ENCODE assay signal across 10 cellular contexts in the genomic region with DNA sequence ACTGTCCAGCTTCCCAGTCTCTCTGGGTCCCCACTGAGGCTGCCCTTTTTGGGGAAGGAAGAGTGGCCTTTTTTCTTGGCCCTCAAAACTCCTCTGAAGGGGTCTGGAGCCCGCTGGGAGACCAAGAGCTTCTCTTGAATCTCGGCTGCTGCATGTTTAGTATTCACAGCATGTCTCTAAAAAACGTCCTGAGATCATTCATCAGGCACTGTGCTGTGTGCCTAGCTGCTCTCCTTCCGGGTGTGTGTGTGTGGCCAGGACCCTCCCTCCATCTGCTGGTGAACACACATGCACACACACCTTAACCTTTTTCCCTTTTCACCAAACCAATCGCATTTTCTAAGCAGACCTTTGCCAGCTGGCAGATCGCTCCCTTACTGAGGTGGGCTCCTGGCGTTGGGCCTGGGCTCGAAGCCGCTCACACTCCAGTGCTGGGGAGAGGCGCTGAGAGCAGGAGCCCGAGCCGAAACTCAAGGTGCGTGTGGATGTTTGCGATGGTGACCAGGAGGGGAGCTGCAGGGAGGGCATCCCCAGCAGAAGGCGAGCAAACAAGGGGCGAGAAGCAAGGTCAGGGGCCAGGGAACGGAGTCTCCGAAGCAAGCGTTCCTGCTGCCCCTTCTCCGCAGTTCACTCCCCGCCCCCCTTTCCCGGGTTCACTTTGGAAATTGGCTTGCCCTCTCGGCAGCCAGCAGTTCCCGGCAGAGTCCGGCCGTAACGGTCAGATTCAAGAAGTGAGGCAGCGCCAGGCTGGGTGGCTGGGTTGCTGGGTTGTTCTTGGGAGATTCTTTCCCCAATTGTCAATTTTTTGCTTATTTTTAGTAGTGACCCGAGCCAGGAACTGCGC. TPM values are rescaled to one million over a fixed set of nuclear protein-coding genes. Genes with fewer than 3 reads are reported as not detected.
A peak's percentile ranks its signal among the peaks of the same experiment; 100 is the strongest.
DNase-seq lines count a peak whose midpoint lies in the region; ATAC-seq, FAIRE-seq and TF ChIP-seq lines count a peak whose summit lies in the region.
"Had no signal": no experiment of that assay in that cellular context is flagged by ENCODE, and none has a peak within 500 bp of the region (broad histone marks: within the 10 kb centered on the region; RNA-seq: fewer than 3 reads in every experiment).

No MANE protein-coding gene starts in this region.

- H3K4me1 ChIP-seq in ACC112 (ENCODE audit: control insufficient read depth, insufficient read depth, low read length, unreplicated experiment): no peaks in the 10 kb centered on the region

- FAIRE-seq in GM12891 (lab: Jason Lieb, UNC): peak; percentile 33
- FAIRE-seq: colon had no signal

- no peaks in the 10 kb centered on the region for H3K36me3 ChIP-seq in ACC112 (ENCODE audit: insufficient read depth, low read length)

- H3K4me3 ChIP-seq in ACC112 (ENCODE audit: low read depth, low read length): peak overlapping the region; percentile 47; the same call in 1 of the 2 replicates
- peak overlapping the region; percentile 46 for H3K4me3 ChIP-seq in iPS-11a (ENCODE audit: low read depth, low read length)

- no peaks in the 10 kb centered on the region for H3K9me3 ChIP-seq in T-helper 17 cell (ENCODE audit: control insufficient read depth, low read length, poor library complexity, severe bottlenecking)

- H3K4me1 Mint-ChIP-seq in T-helper 17 cell: peaks cover 14% of the 10 kb centered on the region
- H3K4me1 Mint-ChIP-seq in stimulated activated naive B cell treated with anti-CD40 and anti-IgM and Interleukin-4, amounts not matched to agents 10 μg/mL and 1 μg/mL and 100 μg/mL, for 72 hours: peaks cover 23 to 50% of the 10 kb centered on the region in 2 donors

- TF ChIP-seq POLR2A in GM12891 (IDR thresholded peaks at IDR 0.05; ENCODE audit: low read depth, low read length): no peak

- H3K9me3 Mint-ChIP-seq in stimulated activated naive B cell treated with anti-CD40 and anti-IgM and Interleukin-4, amounts not matched to agents 10 μg/mL and 1 μg/mL and 100 μg/mL, for 72 hours: no peaks in the 10 kb centered on the region

- H3K27me3 ChIP-seq in ACC112 (ENCODE audit: insufficient read depth, low read length): peaks cover 76% of the 10 kb centered on the region

- H3K79me2 ChIP-seq in ACC112 (ENCODE audit: control insufficient read depth, insufficient read depth, low read length, unreplicated experiment): no peaks in the 10 kb centered on the region

- peaks cover 51% of the 10 kb centered on the region for H3K27me3 Mint-ChIP-seq in T-helper 17 cell
- peaks cover 21 to 28% of the 10 kb centered on the region in 2 donors for H3K27me3 Mint-ChIP-seq in stimulated activated naive B cell treated with anti-CD40 and anti-IgM and Interleukin-4, amounts not matched to agents 10 μg/mL and 1 μg/mL and 100 μg/mL, for 72 hours

- no peak for ATAC-seq in T-helper 17 cell
- peak; percentile 46 to 55 for ATAC-seq in stimulated activated naive B cell treated with anti-CD40 and anti-IgM and Interleukin-4, amounts not matched to agents 10 μg/mL and 1 μg/mL and 100 μg/mL, for 72 hours (replicated peaks)
- no peak for ATAC-seq in HG03469 (IDR thresholded peaks at IDR 0.05; ENCODE audit: unreplicated experiment)
- no peak for ATAC-seq in GM19324 (IDR thresholded peaks at IDR 0.05; ENCODE audit: low FRiP score, unreplicated experiment)

- DNase-seq in GM12891 (ENCODE audit: insufficient read length, low spot score) (no peak), T-helper 17 cell (no peak), AG08395 (ENCODE audit: low spot score) (no peak)
- no peak for DNase-seq in stimulated activated naive B cell treated with anti-CD40 and anti-IgM and Interleukin-4, amounts not matched to agents 10 μg/mL and 1 μg/mL and 100 μg/mL, for 72 hours

- no peak overlapping the region for H3K27ac ChIP-seq in ACC112 (ENCODE audit: low read depth, low read length)

- H3K36me3 Mint-ChIP-seq in T-helper 17 cell (ENCODE audit: low read depth): peaks cover 7% of the 10 kb centered on the region
- H3K36me3 Mint-ChIP-seq in stimulated activated naive B cell treated with anti-CD40 and anti-IgM and Interleukin-4, amounts not matched to agents 10 μg/mL and 1 μg/mL and 100 μg/mL, for 72 hours: no peaks in the 10 kb centered on the region

- peak overlapping the region; percentile 78 for H3K4me3 Mint-ChIP-seq in T-helper 17 cell
- peak overlapping the region; percentile 68 to 83 for H3K4me3 Mint-ChIP-seq in stimulated activated naive B cell treated with anti-CD40 and anti-IgM and Interleukin-4, amounts not matched to agents 10 μg/mL and 1 μg/mL and 100 μg/mL, for 72 hours

- no peak overlapping the region for H2AFZ ChIP-seq in ACC112 (ENCODE audit: low read length, unreplicated experiment)

- no peak overlapping the region for H3K27ac Mint-ChIP-seq in T-helper 17 cell
- H3K27ac Mint-ChIP-seq in stimulated activated naive B cell treated with anti-CD40 and anti-IgM and Interleukin-4, amounts not matched to agents 10 μg/mL and 1 μg/mL and 100 μg/mL, for 72 hours: peak overlapping the region; percentile 65

TF ChIP-seq in GM12891, 5 proteins besides CTCF, POLR2A, EP300 and RAD21:
- TF ChIP-seq POU2F2 (IDR thresholded peaks at IDR 0.05; ENCODE audit: low read depth, low read length): no peak
- TF ChIP-seq PAX5 (IDR thresholded peaks at IDR 0.05; ENCODE audit: insufficient read depth, low read length, severe bottlenecking): no peak
- TF ChIP-seq SPI1 (IDR thresholded peaks at IDR 0.05; ENCODE audit: low read depth, low read length): no peak

RNA-seq across cellular contexts. Expression of gene FRMPD3, which starts 0.6 kb away (rescaled TPM):
- polyA plus RNA-seq in GM12891 (2012; ENCODE audit: low read depth, missing spikeins): not detected
- under 1 TPM in 1 of 2 donors, not detected in 1; 0.17 TPM for total RNA-seq in T-helper 17 cell
- total RNA-seq: subcutaneous adipose tissue had no signal

Comparison
In these comparisons a context has a peak if more than half of its experiments do, and no peak if none do; other contexts are left out.
1. ATAC-seq: peak in stimulated activated naive B cell treated with anti-CD40 and anti-IgM and Interleukin-4, amounts not matched to agents 10 μg/mL and 1 μg/mL and 100 μg/mL, for 72 hours (2 of 2); none in T-helper 17 cell (single experiment), HG03469 (single experiment) and GM19324 (single experiment).